Comparison of ENCODE assay signal across 1 cellular context in genomic region chr2:112765251-112765650, GRCh38.
TF ChIP-seq lines count a peak whose summit lies in the region.

No MANE protein-coding gene starts in this region.

TF ChIP-seq in SK-N-SH treated with all-trans-retinoic acid at 6 μM for 48 hours, 23 proteins besides CTCF, POLR2A, EP300 and RAD21 (continued from another document):
- TF ChIP-seq ZFP3 (CRISPR knock-in tag; IDR thresholded peaks at IDR 0.05): no peak
- TF ChIP-seq ARNTL (CRISPR knock-in tag; IDR thresholded peaks at IDR 0.05; ENCODE audit: borderline replicate concordance, low read depth): no peak
- no peak for TF ChIP-seq TOX (CRISPR knock-in tag; IDR thresholded peaks at IDR 0.05; ENCODE audit: borderline replicate concordance)
- TF ChIP-seq OSR1 (CRISPR knock-in tag; IDR thresholded peaks at IDR 0.05): no peak
- TF ChIP-seq GLIS3 (CRISPR knock-in tag; IDR thresholded peaks at IDR 0.05): no peak
- no peak for TF ChIP-seq ZC3H10 (CRISPR knock-in tag; IDR thresholded peaks at IDR 0.05)
- no peak for TF ChIP-seq ZNF565 (CRISPR knock-in tag; conservative IDR thresholded peaks at IDR 0.05; ENCODE audit: low read depth)
- no peak for TF ChIP-seq ZFP30 (CRISPR knock-in tag; IDR thresholded peaks at IDR 0.05)
- no peak for TF ChIP-seq PPARA (CRISPR knock-in tag; IDR thresholded peaks at IDR 0.05; ENCODE audit: borderline replicate concordance)
- TF ChIP-seq TCF4 (CRISPR knock-in tag; IDR thresholded peaks at IDR 0.05; ENCODE audit: borderline replicate concordance): no peak
- no peak for TF ChIP-seq CSDC2 (CRISPR knock-in tag; IDR thresholded peaks at IDR 0.05)
- TF ChIP-seq SNAI2 (CRISPR knock-in tag; IDR thresholded peaks at IDR 0.05): no peak
- no peak for TF ChIP-seq PATZ1 (CRISPR knock-in tag; IDR thresholded peaks at IDR 0.05; ENCODE audit: borderline replicate concordance)
